16 cellular contexts compared by ENCODE assay signal in the genomic region with DNA sequence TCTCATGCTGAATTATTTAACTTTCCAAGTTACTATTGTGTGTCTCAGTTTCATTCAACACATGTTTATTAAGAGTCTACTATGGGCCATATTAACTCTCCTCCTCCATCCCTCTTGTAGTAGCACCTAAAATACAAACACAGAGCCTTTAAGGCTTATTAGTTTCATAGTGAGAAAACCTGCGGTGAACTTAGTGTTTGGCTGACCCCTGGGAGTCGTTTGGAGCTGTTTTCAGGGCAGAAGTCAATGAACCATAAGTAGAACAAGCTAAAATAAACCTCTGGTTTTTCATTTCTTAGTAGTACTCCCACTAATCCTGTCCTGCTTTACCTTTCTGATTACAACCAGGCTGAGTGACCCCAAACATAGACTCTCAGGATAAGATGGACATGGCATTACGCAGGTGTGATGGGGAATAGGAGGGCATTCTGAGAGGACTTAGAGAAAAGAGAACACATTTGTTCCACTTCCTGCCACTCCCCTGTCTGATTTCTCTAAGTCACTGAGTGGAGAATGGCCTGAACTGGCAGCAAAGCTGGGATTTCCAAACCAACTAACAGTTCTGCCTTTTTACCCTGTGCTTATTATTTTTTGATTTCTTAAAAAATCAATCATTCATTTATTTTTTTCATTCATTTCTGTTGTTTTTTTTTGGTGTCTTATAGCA.
DNase-seq lines count a peak whose midpoint lies in the region; ATAC-seq and TF ChIP-seq lines count a peak whose summit lies in the region.
"Had no signal": no experiment of that assay in that cellular context is flagged by ENCODE, and none has a peak within 500 bp of the region (broad histone marks: within the 10 kb centered on the region; RNA-seq: fewer than 3 reads in every experiment).

No MANE protein-coding gene starts in this region.

- H3K27ac Mint-ChIP-seq in immature natural killer cell = no peak overlapping the region
- H3K27ac Mint-ChIP-seq: activated B cell treated with CpG ODN at 0.5 μM for 24 hours had no signal

- H3K4me3 Mint-ChIP-seq in immature natural killer cell = no peak overlapping the region
- H3K4me3 Mint-ChIP-seq: activated B cell treated with CpG ODN at 0.5 μM for 24 hours had no signal

- peaks cover 15% of the 10 kb centered on the region; the same call in 1 of the 2 replicates for H3F3A ChIP-seq in Loucy (ENCODE audit: low read depth)

- H3K36me3 ChIP-seq in Loucy (ENCODE audit: insufficient read depth, low read length) = no peaks in the 10 kb centered on the region
- H3K36me3 ChIP-seq: suprapubic skin had no signal

- H3K27me3 Mint-ChIP-seq in immature natural killer cell (ENCODE audit: low read depth in 3 of 3) = no peaks in the 10 kb centered on the region

- no peaks in the 10 kb centered on the region for H3K9me3 Mint-ChIP-seq in immature natural killer cell
- H3K9me3 Mint-ChIP-seq: activated B cell treated with CpG ODN at 0.5 μM for 24 hours had no signal

- no peaks in the 10 kb centered on the region for H3K27me3 ChIP-seq in Loucy (ENCODE audit: insufficient read depth, low read length, poor library complexity, severe bottlenecking)
- H3K27me3 ChIP-seq in dorsolateral prefrontal cortex = no peaks in the 10 kb centered on the region
- H3K27me3 ChIP-seq: suprapubic skin had no signal

- H3K4me1 ChIP-seq in Loucy (ENCODE audit: insufficient read depth, low read length, poor library complexity, severe bottlenecking) = peaks cover 38% of the 10 kb centered on the region

- H2AFZ ChIP-seq in Loucy (ENCODE audit: low read length) = peak overlapping the region; percentile 47; the same call in 1 of the 2 replicates

- intact Hi-C loops in dorsolateral prefrontal cortex (cut with DNase I) = no loop called here

- no peaks in the 10 kb centered on the region for H3K36me3 Mint-ChIP-seq in immature natural killer cell

- H3K9ac ChIP-seq in Loucy (ENCODE audit: low read depth, low read length, poor library complexity, severe bottlenecking) = no peak overlapping the region

- H3K79me2 ChIP-seq in Loucy (ENCODE audit: insufficient read depth, low read length) = no peaks in the 10 kb centered on the region

- no peaks in the 10 kb centered on the region for H3K9me3 ChIP-seq in Loucy (ENCODE audit: insufficient read depth, low read depth, low read length)
- H3K9me3 ChIP-seq: suprapubic skin had no signal

- H4K20me1 ChIP-seq in Loucy (ENCODE audit: insufficient read depth, low read length, poor library complexity, severe bottlenecking) = no peaks in the 10 kb centered on the region

- peak; percentile 72 for ATAC-seq in GM18519 (IDR thresholded peaks at IDR 0.05; ENCODE audit: low FRiP score, unreplicated experiment)
- ATAC-seq in GM21515 (IDR thresholded peaks at IDR 0.05; ENCODE audit: unreplicated experiment) = peak; percentile 62
- ATAC-seq in HG02981 (IDR thresholded peaks at IDR 0.05; ENCODE audit: unreplicated experiment) = peak; percentile 69
- ATAC-seq: HCT116, left colon had no signal

- H3K4me3 ChIP-seq in Loucy (ENCODE audit: low read length, poor library complexity, severe bottlenecking) (no peak overlapping the region), dorsolateral prefrontal cortex (no peak overlapping the region)
- H3K4me3 ChIP-seq: suprapubic skin had no signal

- peaks cover 4 to 8% of the 10 kb centered on the region in 2 donors for H3K4me1 Mint-ChIP-seq in immature natural killer cell
- H3K4me1 Mint-ChIP-seq: activated B cell treated with CpG ODN at 0.5 μM for 24 hours had no signal

- TF ChIP-seq CTCF in Loucy (conservative IDR thresholded peaks at IDR 0.05; ENCODE audit: low read length) = no peak
- TF ChIP-seq CTCF in dorsolateral prefrontal cortex (IDR thresholded peaks at IDR 0.05 in 54 of 56, conservative IDR thresholded peaks at IDR 0.05 in 2 of 56; ENCODE audit: low read depth in 1 of 56, partially characterized antibody in 56 of 56) = no peak

- H3K9me2 ChIP-seq in Loucy (replicated peaks; ENCODE audit: low read depth, low read length) = no peaks in the 10 kb centered on the region

- DNase-seq in islet precursor cell (no peak), immature natural killer cell (no peak), dorsolateral prefrontal cortex (no peak), nucleus accumbens (lab: John Stamatoyannopoulos, UW) (no peak)
- DNase-seq: activated B cell treated with CpG ODN at 0.5 μM for 24 hours; activated naive CD4-positive, alpha-beta T cell treated with Interleukin-2 at 50 U/mL for 16 hours; left colon; NCI-H2029 treated with DMSO at 0.1 percent for 48 hours; NCI-H774; posterior cingulate gyrus had no signal

- H3K4me2 ChIP-seq in Loucy (ENCODE audit: low read depth, low read length, poor library complexity, severe bottlenecking) = no peak overlapping the region

- no peak overlapping the region for H3K27ac ChIP-seq in dorsolateral prefrontal cortex
- H3K27ac ChIP-seq: suprapubic skin had no signal
